Comparison of ENCODE assay signal across 8 cellular contexts in genomic region chr7:32490127-32490796, GRCh38. TPM values are rescaled to one million over a fixed set of nuclear protein-coding genes. Genes with fewer than 3 reads are reported as not detected.
DNase-seq lines count a peak whose midpoint lies in the region; ATAC-seq and TF ChIP-seq lines count a peak whose summit lies in the region.

Gene LSM5, minus strand, starts transcription at chr7:32490380. Its CDS starts 15 bp downstream, at chr7:32490365.

- no peaks in the 10 kb centered on the region for H3K27me3 ChIP-seq in esophagus muscularis mucosa
- no peaks in the 10 kb centered on the region for H3K27me3 ChIP-seq in muscle layer of duodenum (ENCODE audit: low read depth, low read length)

- H3K4me1 ChIP-seq in esophagus muscularis mucosa (peaks cover 14 to 26% (median 26%) of the 10 kb centered on the region in 4 donors), muscle layer of duodenum (ENCODE audit: control insufficient read depth in 1 of 2, insufficient read depth in 2 of 2, low read length in 2 of 2) (peaks cover 6 to 20% of the 10 kb centered on the region in 2 donors)

- peak; percentile 92 for DNase-seq in DMS153 (lab: John Stamatoyannopoulos, UW)
- peak; percentile 94 for DNase-seq in KBM-7
- peak; percentile 90 for DNase-seq in activated T-cell treated with anti-CD3 and anti-CD28 coated beads, Interleukin-2, amount 50 U/mL, for 24 hours
- DNase-seq in esophagus muscularis mucosa (ENCODE audit: extremely low spot score): peak; percentile 96
- DNase-seq in stimulated activated CD8-positive, alpha-beta memory T cell treated with anti-CD3 and anti-CD28 coated beads, Interleukin-7, amount 100 ng/mL, for 4 hours (ENCODE audit: low read depth in 2 of 2): peak; percentile 79 to 83

- under 1% methylated on average over 30 of the region's 38 CpGs for WGBS in esophagus muscularis mucosa

- peak in 1 of 3 experiments; percentile 7 for TF ChIP-seq CTCF in esophagus muscularis mucosa (IDR thresholded peaks at IDR 0.05)

- peak; percentile 91 for ATAC-seq in GM21717 (IDR thresholded peaks at IDR 0.05; ENCODE audit: unreplicated experiment)

- TF ChIP-seq EP300 in esophagus muscularis mucosa (IDR thresholded peaks at IDR 0.05): no peak

- H3K9me3 ChIP-seq in esophagus muscularis mucosa (no peaks in the 10 kb centered on the region), muscle layer of duodenum (ENCODE audit: control insufficient read depth in 1 of 2, low read length in 2 of 2) (no peaks in the 10 kb centered on the region)

- intact Hi-C loops in esophagus muscularis mucosa (cut with DNase I): no loop called here

- peaks cover 0 to 29% (median 17%) of the 10 kb centered on the region in 4 donors for H3K36me3 ChIP-seq in esophagus muscularis mucosa
- peaks cover 7 to 16% of the 10 kb centered on the region in 2 donors for H3K36me3 ChIP-seq in muscle layer of duodenum (ENCODE audit: control insufficient read depth in 1 of 2, insufficient read depth in 2 of 2, low read length in 2 of 2)

- H3K4me3 ChIP-seq in esophagus muscularis mucosa: peak within 1 kb of the TSS; percentile 71 to 76 (median 74)
- peak within 1 kb of the TSS; percentile 84 to 88 for H3K4me3 ChIP-seq in muscle layer of duodenum (ENCODE audit: low read depth in 1 of 2, low read length in 2 of 2)

- H3K4me1 Mint-ChIP-seq in activated T-cell treated with anti-CD3 and anti-CD28 coated beads, Interleukin-2, amount 50 U/mL, for 24 hours (ENCODE audit: low read depth): peaks cover 33% of the 10 kb centered on the region

- H3K27ac ChIP-seq in esophagus muscularis mucosa (replicated peaks in 1 of 4) (peak within 1 kb of the TSS; percentile 75 to 85 (median 82)), muscle layer of duodenum (ENCODE audit: low read length) (peak within 1 kb of the TSS; percentile 98)

- peak within 1 kb of the TSS; percentile 93 for H3K27ac Mint-ChIP-seq in activated T-cell treated with anti-CD3 and anti-CD28 coated beads, Interleukin-2, amount 50 U/mL, for 24 hours

- peak within 1 kb of the TSS; percentile 88 for H3K4me3 Mint-ChIP-seq in activated T-cell treated with anti-CD3 and anti-CD28 coated beads, Interleukin-2, amount 50 U/mL, for 24 hours

- H3K27me3 Mint-ChIP-seq in activated T-cell treated with anti-CD3 and anti-CD28 coated beads, Interleukin-2, amount 50 U/mL, for 24 hours: no peaks in the 10 kb centered on the region

- in situ Hi-C loops in KBM-7 (cut with MboI; ENCODE audit: low pct_unique_long_range_greater_than_20kb, low sequenced_read_pairs): no loop called here

- peaks cover 50% of the 10 kb centered on the region for H3K36me3 Mint-ChIP-seq in activated T-cell treated with anti-CD3 and anti-CD28 coated beads, Interleukin-2, amount 50 U/mL, for 24 hours (ENCODE audit: low read depth)

- no peaks in the 10 kb centered on the region for H3K9me3 Mint-ChIP-seq in activated T-cell treated with anti-CD3 and anti-CD28 coated beads, Interleukin-2, amount 50 U/mL, for 24 hours

- no peak for TF ChIP-seq POLR2A in esophagus muscularis mucosa (IDR thresholded peaks at IDR 0.05; ENCODE audit: low read depth)

TF ChIP-seq in PFSK-1, 5 proteins besides CTCF, POLR2A, EP300 and RAD21:
- TF ChIP-seq REST (IDR thresholded peaks at IDR 0.05; ENCODE audit: insufficient read depth in 1 of 2, low read depth in 2 of 2, low read length in 2 of 2) (no peak), POLR2AphosphoS5 (IDR thresholded peaks at IDR 0.05; ENCODE audit: low read depth, low read length) (peak; percentile 78), TAF1 (IDR thresholded peaks at IDR 0.05; ENCODE audit: borderline replicate concordance, insufficient read depth, low read length) (peak; percentile 67), SIN3A (IDR thresholded peaks at IDR 0.05; ENCODE audit: borderline replicate concordance, insufficient read depth, low read length) (0 out of 2 replicates have a peak, but pooled peaks have one; percentile 70), FOXP2 (optimal IDR thresholded peaks at IDR 0.05; ENCODE audit: borderline replicate concordance, extremely low read depth, extremely low read length, insufficient read depth) (peak; percentile 75)

RNA-seq across cellular contexts. Expression of gene LSM5, which starts in this region (rescaled TPM):
- polyA plus RNA-seq in PFSK-1 (2012; ENCODE audit: insufficient read length, low read depth): 30.6 TPM
- 10 to 100 TPM; 10.1 to 15.6 (median 12.6) TPM for total RNA-seq in esophagus muscularis mucosa

Comparison
In these comparisons a context has a peak if more than half of its experiments do, and no peak if none do; other contexts are left out.
1. Peak in every context shown above with its lines: DNase-seq, ATAC-seq, H3K4me3 ChIP-seq and H3K27ac ChIP-seq.